ENCODE assay signal across 9 cellular contexts in the genomic region with DNA sequence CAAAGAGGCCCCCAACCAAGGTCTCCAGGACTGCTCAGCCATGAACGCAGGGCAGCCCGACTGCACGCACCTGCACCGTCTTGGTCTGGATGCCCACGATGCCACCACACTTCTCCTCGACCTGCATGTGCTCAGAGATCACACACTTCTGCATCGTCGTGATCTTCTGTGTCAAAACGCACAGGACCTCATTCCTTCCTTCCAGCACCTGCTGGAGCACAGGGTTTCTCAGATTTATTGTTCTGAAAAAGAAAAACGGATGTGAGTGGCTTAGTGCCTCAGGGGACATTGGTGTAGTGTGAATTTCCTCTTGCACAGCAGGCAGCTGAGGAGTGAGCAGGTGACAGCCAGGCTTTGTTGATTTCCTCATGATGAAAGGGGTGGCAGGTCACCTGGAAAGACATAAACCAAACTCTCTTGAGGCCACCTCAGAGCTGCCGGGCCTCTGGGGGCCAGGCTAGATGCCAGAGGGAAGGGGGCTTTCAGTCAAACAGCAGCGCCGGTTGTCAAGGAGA. TPM values are rescaled to one million over a fixed set of nuclear protein-coding genes. Genes with fewer than 3 reads are reported as not detected.
DNase-seq lines count a peak whose midpoint lies in the region; ATAC-seq and TF ChIP-seq lines count a peak whose summit lies in the region.
"Had no signal": no experiment of that assay in that cellular context is flagged by ENCODE, and none has a peak within 500 bp of the region (broad histone marks: within the 10 kb centered on the region; RNA-seq: fewer than 3 reads in every experiment).

No MANE protein-coding gene starts in this region.

- intact Hi-C loops in colonic mucosa (cut with DNase I) = no loop called here

- TF ChIP-seq CTCF in Loucy (conservative IDR thresholded peaks at IDR 0.05; ENCODE audit: low read length) (no peak), colonic mucosa (IDR thresholded peaks at IDR 0.05) (no peak)

- H3K4me3 ChIP-seq in Loucy (ENCODE audit: low read length, poor library complexity, severe bottlenecking) = no peak overlapping the region
- H3K4me3 ChIP-seq in colonic mucosa = no peak overlapping the region
- H3K4me3 ChIP-seq: SJSA1 had no signal

- no peak overlapping the region for H3K27ac ChIP-seq in colonic mucosa
- H3K27ac ChIP-seq: SJSA1 had no signal

- H3K4me2 ChIP-seq in Loucy (ENCODE audit: low read depth, low read length, poor library complexity, severe bottlenecking) = peak overlapping the region; percentile 29

- no peak overlapping the region for H3K9ac ChIP-seq in Loucy (ENCODE audit: low read depth, low read length, poor library complexity, severe bottlenecking)
- no peak overlapping the region for H3K9ac ChIP-seq in colonic mucosa (ENCODE audit: low read depth in 2 of 2, low read length in 2 of 2)

- ATAC-seq in activated CD4-positive, CD25-positive, alpha-beta regulatory T cell treated with anti-CD3 and anti-CD28 coated beads, Interleukin-2, amount 50 U/mL, for 24 hours = peak; percentile 46 to 49
- peak; percentile 71 for ATAC-seq in HG02642 (IDR thresholded peaks at IDR 0.05; ENCODE audit: poor library complexity, unreplicated experiment)

- no peaks in the 10 kb centered on the region for H3F3A ChIP-seq in Loucy (ENCODE audit: low read depth)

- H3K36me3 ChIP-seq in Loucy (ENCODE audit: insufficient read depth, low read length) = no peaks in the 10 kb centered on the region
- H3K36me3 ChIP-seq in colonic mucosa = no peaks in the 10 kb centered on the region
- H3K36me3 ChIP-seq: SJSA1 had no signal

- no peaks in the 10 kb centered on the region for H3K79me2 ChIP-seq in Loucy (ENCODE audit: insufficient read depth, low read length)

- DNase-seq in activated CD4-positive, CD25-positive, alpha-beta regulatory T cell treated with anti-CD3 and anti-CD28 coated beads, Interleukin-2, amount 50 U/mL, for 72 hours = no peak
- DNase-seq in renal cortical epithelial cell (ENCODE audit: low read depth) = peak; percentile 47
- no peak for DNase-seq in NCI-H1105 treated with DMSO at 0.1 percent for 48 hours (lab: John Stamatoyannopoulos, UW)
- DNase-seq in colonic mucosa = no peak
- no peak for DNase-seq in UCSD-AML1 (lab: John Stamatoyannopoulos, UW; ENCODE audit: unreplicated experiment)

- H3K9me3 ChIP-seq in Loucy (ENCODE audit: insufficient read depth, low read depth, low read length) (no peaks in the 10 kb centered on the region), colonic mucosa (no peaks in the 10 kb centered on the region)
- H3K9me3 ChIP-seq: SJSA1 had no signal

- H2AFZ ChIP-seq in Loucy (ENCODE audit: low read length) = no peak overlapping the region

- peaks cover 18% of the 10 kb centered on the region for H3K4me1 ChIP-seq in Loucy (ENCODE audit: insufficient read depth, low read length, poor library complexity, severe bottlenecking)
- H3K4me1 ChIP-seq in colonic mucosa = no peaks in the 10 kb centered on the region
- H3K4me1 ChIP-seq: SJSA1 had no signal

- H3K27me3 ChIP-seq in Loucy (ENCODE audit: insufficient read depth, low read length, poor library complexity, severe bottlenecking) = no peaks in the 10 kb centered on the region
- no peaks in the 10 kb centered on the region for H3K27me3 ChIP-seq in colonic mucosa
- H3K27me3 ChIP-seq: SJSA1 had no signal

- no peaks in the 10 kb centered on the region for H4K20me1 ChIP-seq in Loucy (ENCODE audit: insufficient read depth, low read length, poor library complexity, severe bottlenecking)

- no peaks in the 10 kb centered on the region for H3K9me2 ChIP-seq in Loucy (replicated peaks; ENCODE audit: low read depth, low read length)

RNA-seq across cellular contexts. Expression of a gene that starts 38.2 kb away (rescaled TPM):
- 68.4 and 79.0 TPM in 2 replicates for total RNA-seq in renal cortical epithelial cell
- total RNA-seq in colonic mucosa = 1 to 10 TPM in 1 of 2 donors, under 1 TPM in 1; 0.62 to 1.0 TPM

Comparison
In these comparisons a context has a peak if more than half of its experiments do, and no peak if none do; other contexts are left out.
1. RNA of a gene that starts 38.2 kb away (total RNA-seq): 68.4 to 79.0 TPM in renal cortical epithelial cell; 0.62 to 1.0 TPM in colonic mucosa; every median in the first group is over 10 times any median in the second.